In the genomic region with DNA sequence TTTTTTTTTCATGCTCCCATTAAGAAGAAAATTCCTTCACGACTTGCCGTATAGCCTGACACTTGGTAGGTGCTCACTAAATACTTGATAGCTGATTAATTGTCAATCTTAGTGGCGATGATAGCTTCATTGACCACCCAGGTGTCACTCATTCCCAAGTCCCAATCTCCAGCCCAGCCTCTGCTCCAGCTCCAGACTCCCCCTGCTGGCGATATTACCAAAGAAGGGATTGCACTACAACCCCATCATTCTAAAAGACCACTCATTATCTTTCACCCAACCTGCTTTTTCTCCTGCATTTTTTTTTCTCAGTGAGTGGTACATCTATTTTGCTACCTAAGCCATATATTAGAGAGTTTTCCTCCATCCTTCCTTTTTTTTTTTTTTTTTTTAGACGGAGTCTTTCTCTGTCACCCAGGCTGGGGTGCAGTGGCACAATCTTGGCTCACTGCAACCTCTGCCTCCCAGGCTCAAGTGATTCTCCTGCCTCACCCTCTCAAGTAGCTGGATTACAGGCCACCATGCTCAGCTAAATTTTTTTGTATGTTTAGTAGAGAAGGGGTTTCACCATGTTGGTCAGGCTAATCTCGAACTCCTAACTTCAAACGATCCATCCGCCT, we compare ENCODE assay signal across 8 cellular contexts. TPM values are rescaled to one million over a fixed set of nuclear protein-coding genes. Genes with fewer than 3 reads are reported as not detected.
DNase-seq lines count a peak whose midpoint lies in the region; ATAC-seq lines count a peak whose summit lies in the region.

No MANE protein-coding gene starts in this region.

- H3K27ac Mint-ChIP-seq in activated CD8-positive, alpha-beta T cell treated with anti-CD3 and anti-CD28 coated beads, Interleukin-2, amount 10 ng/mL, durations not matched to agents 7 days and 5 days: no peak overlapping the region

- peaks cover 22% of the 10 kb centered on the region for H3K27me3 Mint-ChIP-seq in activated CD8-positive, alpha-beta T cell treated with anti-CD3 and anti-CD28 coated beads, Interleukin-2, amount 10 ng/mL, durations not matched to agents 7 days and 5 days (ENCODE audit: low read depth)

- H3K4me3 Mint-ChIP-seq in activated CD8-positive, alpha-beta T cell treated with anti-CD3 and anti-CD28 coated beads, Interleukin-2, amount 10 ng/mL, durations not matched to agents 7 days and 5 days: no peak overlapping the region

- POLR2A ChIA-PET in activated CD8-positive, alpha-beta T cell treated with anti-CD3 and anti-CD28 coated beads, Interleukin-2, amount 10 ng/mL, durations not matched to agents 7 days and 5 days (lab: Charles Lee): interaction anchor here (2.2 kb wide), 1 partner anchor 20 kb away, joined by 6 read pairs; a partner anchor contains a TSS

- CTCF ChIA-PET in activated CD8-positive, alpha-beta T cell treated with anti-CD3 and anti-CD28 coated beads, Interleukin-2, amount 10 ng/mL, durations not matched to agents 7 days and 5 days (lab: Charles Lee): interaction anchor here (0.6 to 4.3 kb wide), 26 partner anchors 11 to 1294 kb away, joined by 3 to 25 read pairs (median 4); a partner anchor contains a TSS

- DNase-seq in G401 (ENCODE audit: low spot score): peak; percentile 40
- DNase-seq in HCEC 1CT: peak; percentile 47
- peak; percentile 29 for DNase-seq in NCI-H2227 treated with DMSO at 0.1 percent for 48 hours (lab: John Stamatoyannopoulos, UW)
- DNase-seq in activated CD8-positive, alpha-beta T cell treated with anti-CD3 and anti-CD28 coated beads, Interleukin-2, amount 10 ng/mL, durations not matched to agents 7 days and 5 days: peak; percentile 60
- DNase-seq in fibroblast of peridontal ligament (ENCODE audit: extremely low read depth): peak; percentile 47
- peak; percentile 41 for DNase-seq in pons (ENCODE audit: low spot score)
- DNase-seq in occipital lobe (lab: John Stamatoyannopoulos, UW): no peak

- no peaks in the 10 kb centered on the region for H3K9me3 Mint-ChIP-seq in activated CD8-positive, alpha-beta T cell treated with anti-CD3 and anti-CD28 coated beads, Interleukin-2, amount 10 ng/mL, durations not matched to agents 7 days and 5 days (ENCODE audit: insufficient read depth)

- no peaks in the 10 kb centered on the region for H3K36me3 Mint-ChIP-seq in activated CD8-positive, alpha-beta T cell treated with anti-CD3 and anti-CD28 coated beads, Interleukin-2, amount 10 ng/mL, durations not matched to agents 7 days and 5 days (ENCODE audit: low read depth)

- H3K4me1 Mint-ChIP-seq in activated CD8-positive, alpha-beta T cell treated with anti-CD3 and anti-CD28 coated beads, Interleukin-2, amount 10 ng/mL, durations not matched to agents 7 days and 5 days (ENCODE audit: low read depth): no peaks in the 10 kb centered on the region

- in situ Hi-C loops in G401 (cut with HindIII; ENCODE audit: low sequenced_read_pairs): no loop called here

- peak; percentile 65 for ATAC-seq in activated CD8-positive, alpha-beta T cell treated with anti-CD3 and anti-CD28 coated beads, Interleukin-2, amount 10 ng/mL, durations not matched to agents 7 days and 5 days
- ATAC-seq in GM18861 (IDR thresholded peaks at IDR 0.05; ENCODE audit: unreplicated experiment): no peak

RNA-seq across cellular contexts. Expression of a gene that starts 19.5 kb away (rescaled TPM):
- 37.3 and 78.2 TPM in 2 replicates for total RNA-seq in G401 (2014; rRNA removed; shearing (Covaris generic))
- 10 to 100 TPM; 32.3 to 35.1 TPM for total RNA-seq in activated CD8-positive, alpha-beta T cell treated with anti-CD3 and anti-CD28 coated beads, Interleukin-2, amount 10 ng/mL, durations not matched to agents 7 days and 5 days
- 126 TPM for total RNA-seq in occipital lobe

RNA-seq across cellular contexts. Expression of a gene that starts 20.6 kb away (rescaled TPM):
- not detected in 2 replicates for total RNA-seq in G401 (2014; rRNA removed; shearing (Covaris generic))
- not detected for total RNA-seq in activated CD8-positive, alpha-beta T cell treated with anti-CD3 and anti-CD28 coated beads, Interleukin-2, amount 10 ng/mL, durations not matched to agents 7 days and 5 days
- 0.78 TPM for total RNA-seq in occipital lobe

RNA-seq across cellular contexts. Expression of a gene that starts 41.3 kb away (rescaled TPM):
- 80.7 and 94.5 TPM in 2 replicates for total RNA-seq in G401 (2014; rRNA removed; shearing (Covaris generic))
- 10 to 100 TPM; 30.6 to 31.3 TPM for total RNA-seq in activated CD8-positive, alpha-beta T cell treated with anti-CD3 and anti-CD28 coated beads, Interleukin-2, amount 10 ng/mL, durations not matched to agents 7 days and 5 days
- total RNA-seq in occipital lobe: 108 TPM
